Comparison of ENCODE assay signal across 14 cellular contexts in genomic region chr4:7910721-7911015, GRCh38. TPM values are rescaled to one million over a fixed set of nuclear protein-coding genes. Genes with fewer than 3 reads are reported as not detected.
A peak's percentile ranks its signal among the peaks of the same experiment; 100 is the strongest.
DNase-seq lines count a peak whose midpoint lies in the region; ATAC-seq and TF ChIP-seq lines count a peak whose summit lies in the region.
"Had no signal": no experiment of that assay in that cellular context is flagged by ENCODE, and none has a peak within 500 bp of the region (broad histone marks: within the 10 kb centered on the region; RNA-seq: fewer than 3 reads in every experiment).

No MANE protein-coding gene starts in this region.

- H3K4me1 Mint-ChIP-seq in MCF 10A (ENCODE audit: insufficient read depth, unreplicated experiment) = peaks cover 35% of the 10 kb centered on the region

- no peak overlapping the region for H2AFZ ChIP-seq in GM23248

- peaks cover 98% of the 10 kb centered on the region for H3K79me2 ChIP-seq in GM23248 (ENCODE audit: insufficient read depth)

- peaks cover 68% of the 10 kb centered on the region for H3F3A ChIP-seq in GM23248 (ENCODE audit: insufficient read depth)

- H3K4me2 ChIP-seq in GM23248 (ENCODE audit: unreplicated experiment) = peak overlapping the region; percentile 78

- no TSS peak for BruUV-seq in MCF 10A (replicated peaks; lab: Mats Ljungman, UMichigan)

- POLR2A ChIA-PET in MCF 10A (lab: Yijun Ruan, JAX) = no interaction called here

- no peaks in the 10 kb centered on the region for H3K36me3 Mint-ChIP-seq in MCF 10A (ENCODE audit: insufficient read depth, unreplicated experiment)
- H3K36me3 Mint-ChIP-seq: CD4-positive, CD25-positive, alpha-beta regulatory T cell had no signal

- H3K27ac Mint-ChIP-seq in MCF 10A (ENCODE audit: low read depth, unreplicated experiment) = peak overlapping the region; percentile 62
- H3K27ac Mint-ChIP-seq: activated CD4-positive, alpha-beta T cell treated with anti-CD3 and anti-CD28 coated beads, Interleukin-2, amount 10 ng/mL, durations not matched to agents 7 days and 5 days; CD4-positive, CD25-positive, alpha-beta regulatory T cell had no signal

- H3K4me1 ChIP-seq in GM23248 (ENCODE audit: insufficient read depth) = peaks cover 66% of the 10 kb centered on the region
- peaks cover 46% of the 10 kb centered on the region for H3K4me1 ChIP-seq in iPS-20b (ENCODE audit: insufficient read depth, low read length)
- peaks cover 11 to 21% (median 13%) of the 10 kb centered on the region in 3 donors for H3K4me1 ChIP-seq in skeletal muscle tissue (ENCODE audit: control insufficient read depth in 3 of 3, insufficient read depth in 3 of 3, low read length in 3 of 3)

- peak overlapping the region; percentile 82 for H3K9ac ChIP-seq in GM23248
- H3K9ac ChIP-seq in iPS-20b (ENCODE audit: low read depth, low read length) = peak overlapping the region; percentile 64; the same call in 1 of the 2 replicates
- no peak overlapping the region for H3K9ac ChIP-seq in skeletal muscle tissue (ENCODE audit: low read depth in 1 of 3, low read length in 3 of 3)

- 48 to 56% methylated on average over 9 of the region's 9 CpGs for WGBS in GM23248 (ENCODE audit: low coverage in 1 of 2, low lambda C conversion rate in 2 of 2, missing lambda C conversion rate in 2 of 2), 2 experiments
- 74 to 78% methylated on average over 9 of the region's 9 CpGs for WGBS in lower leg skin, 2 donors

- H3K9me3 ChIP-seq in GM23248 (ENCODE audit: low read depth) (no peaks in the 10 kb centered on the region), iPS-20b (ENCODE audit: insufficient read depth, low read depth, low read length) (no peaks in the 10 kb centered on the region), skeletal muscle tissue (ENCODE audit: control insufficient read depth in 3 of 3, low read length in 3 of 3) (no peaks in the 10 kb centered on the region)
- H3K9me3 ChIP-seq: MG63 had no signal

- TF ChIP-seq CTCF in MCF 10A (IDR thresholded peaks at IDR 0.05; ENCODE audit: unreplicated experiment) = no peak
- TF ChIP-seq CTCF in lower leg skin (IDR thresholded peaks at IDR 0.05) = no peak

- DNase-seq in GM23248 (no peak), MCF 10A (ENCODE audit: unreplicated experiment) (no peak), NCI-H1048 (lab: John Stamatoyannopoulos, UW) (no peak), lower leg skin (ENCODE audit: low spot score in 2 of 2) (no peak)
- DNase-seq in activated CD8-positive, alpha-beta memory T cell treated with anti-CD3 and anti-CD28 coated beads, Interleukin-2, amount 50 U/mL, for 48 hours = no peak
- DNase-seq: activated CD4-positive, alpha-beta T cell treated with anti-CD3 and anti-CD28 coated beads, Interleukin-2, amount 10 ng/mL, durations not matched to agents 7 days and 5 days; activated naive CD4-positive, alpha-beta T cell treated with anti-CD3 and anti-CD28 coated beads, Interleukin-2, amount 50 U/mL, for 16 hours; CD4-positive, CD25-positive, alpha-beta regulatory T cell; effector memory CD8-positive, alpha-beta T cell; MG63 had no signal

- H3K27me3 Mint-ChIP-seq in MCF 10A (ENCODE audit: insufficient read depth, unreplicated experiment) = no peaks in the 10 kb centered on the region
- H3K27me3 Mint-ChIP-seq: activated CD4-positive, alpha-beta T cell treated with anti-CD3 and anti-CD28 coated beads, Interleukin-2, amount 10 ng/mL, durations not matched to agents 7 days and 5 days; CD4-positive, CD25-positive, alpha-beta regulatory T cell; effector memory CD8-positive, alpha-beta T cell had no signal

- CTCF ChIA-PET in MCF 10A (lab: Yijun Ruan, JAX) = interaction anchor here (1.9 kb wide), 1 partner anchor 19 kb away, joined by 5 read pairs; no protein-coding TSS in a partner anchor

- no peak for ATAC-seq in HG03442 (IDR thresholded peaks at IDR 0.05; ENCODE audit: unreplicated experiment)
- ATAC-seq: effector memory CD8-positive, alpha-beta T cell had no signal

- no peak overlapping the region for H3K4me3 Mint-ChIP-seq in MCF 10A (ENCODE audit: unreplicated experiment)
- H3K4me3 Mint-ChIP-seq: activated CD4-positive, alpha-beta T cell treated with anti-CD3 and anti-CD28 coated beads, Interleukin-2, amount 10 ng/mL, durations not matched to agents 7 days and 5 days; CD4-positive, CD25-positive, alpha-beta regulatory T cell; effector memory CD8-positive, alpha-beta T cell had no signal

- no peaks in the 10 kb centered on the region for H3K27me3 ChIP-seq in GM23248 (replicated peaks; ENCODE audit: insufficient read depth)
- H3K27me3 ChIP-seq in iPS-20b (ENCODE audit: insufficient read depth, low read length) = no peaks in the 10 kb centered on the region
- H3K27me3 ChIP-seq in skeletal muscle tissue (ENCODE audit: control insufficient read depth in 3 of 3, insufficient read depth in 3 of 3, low read length in 3 of 3) = no peaks in the 10 kb centered on the region
- H3K27me3 ChIP-seq: MG63 had no signal

- no peak for TF ChIP-seq POLR2A in lower leg skin (IDR thresholded peaks at IDR 0.05)

- no peaks in the 10 kb centered on the region for H3K9me3 Mint-ChIP-seq in MCF 10A (ENCODE audit: unreplicated experiment)
- H3K9me3 Mint-ChIP-seq: activated CD4-positive, alpha-beta T cell treated with anti-CD3 and anti-CD28 coated beads, Interleukin-2, amount 10 ng/mL, durations not matched to agents 7 days and 5 days; CD4-positive, CD25-positive, alpha-beta regulatory T cell; effector memory CD8-positive, alpha-beta T cell had no signal

- intact Hi-C loops in MCF 10A (cut with micrococcal nuclease) = no loop called here
- intact Hi-C loops in lower leg skin (cut with DNase I; ENCODE audit: low total_unique reads) = no loop called here

- H3K9me2 ChIP-seq in GM23248 (ENCODE audit: insufficient read depth) = no peaks in the 10 kb centered on the region

- H3K27ac ChIP-seq in GM23248 = peak overlapping the region; percentile 96
- peak overlapping the region; percentile 70 for H3K27ac ChIP-seq in iPS-20b (ENCODE audit: low read length)
- peak overlapping the region; percentile 56 for H3K27ac ChIP-seq in skeletal muscle tissue (ENCODE audit: low read depth, low read length)
- H3K27ac ChIP-seq: SK-N-MC had no signal

- H3K4me3 ChIP-seq in GM23248 (peak overlapping the region; percentile 60), iPS-20b (ENCODE audit: low read length) (peak overlapping the region; percentile 49; the same call in 1 of the 2 replicates), skeletal muscle tissue (ENCODE audit: low read length in 3 of 3) (peak overlapping the region in 1 of 3 donors; percentile 29), lower leg skin (ENCODE audit: low read depth, poor library complexity, severe bottlenecking) (no peak overlapping the region)
- H3K4me3 ChIP-seq: MG63, SK-N-MC had no signal

- no peaks in the 10 kb centered on the region for H4K20me1 ChIP-seq in GM23248 (ENCODE audit: insufficient read depth)

- in situ Hi-C loops in GM23248 (cut with MboI) = no loop called here

- peaks cover 3% of the 10 kb centered on the region; the same call in 1 of the 2 replicates for H3K36me3 ChIP-seq in GM23248 (ENCODE audit: low read depth)
- H3K36me3 ChIP-seq in iPS-20b (ENCODE audit: insufficient read depth, low read depth, low read length) = no peaks in the 10 kb centered on the region
- H3K36me3 ChIP-seq in skeletal muscle tissue (ENCODE audit: control insufficient read depth in 3 of 3, insufficient read depth in 3 of 3, low read length in 3 of 3) = no peaks in the 10 kb centered on the region
- H3K36me3 ChIP-seq: MG63 had no signal

RNA-seq across cellular contexts. Expression of gene AFAP1, which starts 29.0 kb away (rescaled TPM):
- total RNA-seq in GM23248 (2014; rRNA removed; shearing (Covaris generic)) = 103 and 152 TPM in 2 replicates
- polyA plus RNA-seq in GM23248 (2016; fragmentation: Nextera tagmentation; extraction: Ambion mirVana) = 52.0 and 54.4 TPM in 2 replicates
- total RNA-seq in MCF 10A (2022) (22.5 and 29.4 TPM in 2 replicates), skeletal muscle tissue (29.2 TPM), lower leg skin (10 to 100 TPM in 3 of 4 donors, 1 to 10 TPM in 1; 8.2 to 22.3 (median 15.2) TPM)

Comparison
In these comparisons a context has a peak if more than half of its experiments do, and no peak if none do; other contexts are left out.
1. H3K9ac ChIP-seq: peak in GM23248 (single experiment) and iPS-20b (single experiment); none in skeletal muscle tissue (0 of 3).
2. Peak in every context shown above with its lines, with median percentiles within 50 percentile points of each other: H3K27ac ChIP-seq.